10 cellular contexts compared by ENCODE assay signal in genomic region chr2:187174582-187174981, GRCh38.
DNase-seq lines count a peak whose midpoint lies in the region; ATAC-seq, FAIRE-seq and TF ChIP-seq lines count a peak whose summit lies in the region.
"Had no signal": no experiment of that assay in that cellular context is flagged by ENCODE, and none has a peak within 500 bp of the region (broad histone marks: within the 10 kb centered on the region; RNA-seq: fewer than 3 reads in every experiment).

No MANE protein-coding gene starts in this region.

- no peak for TF ChIP-seq POLR2A in GM12878 (IDR thresholded peaks at IDR 0.05; ENCODE audit: low read depth, low read length)

- TF ChIP-seq CTCF in GM12878 (IDR thresholded peaks at IDR 0.05 in 2 of 3, conservative IDR thresholded peaks at IDR 0.05 in 1 of 3; ENCODE audit: control insufficient read depth in 2 of 3, extremely low read depth in 1 of 3, insufficient read depth in 1 of 3, low read depth in 3 of 3, low read length in 3 of 3) (peak in 2 of 3 experiments; percentile 6 to 34; a peak in 2 of 6 replicates), neural progenitor cell (IDR thresholded peaks at IDR 0.05) (peak; percentile 49)

- no peak overlapping the region for H3K27ac ChIP-seq in Karpas-422 (ENCODE audit: low read length)
- H3K27ac ChIP-seq in GM12878 (ENCODE audit: control insufficient read depth, insufficient read depth) = no peak overlapping the region
- H3K27ac ChIP-seq in neural progenitor cell = no peak overlapping the region

- no peak for TF ChIP-seq EP300 in GM12878 (IDR thresholded peaks at IDR 0.05; ENCODE audit: borderline replicate concordance in 1 of 2, control insufficient read depth in 1 of 2, low read depth in 2 of 2, low read length in 2 of 2)

- FAIRE-seq in GM12878 (lab: Jason Lieb, UNC) = no peak
- FAIRE-seq: colon, TTC549 had no signal

- no peak overlapping the region for H2AFZ ChIP-seq in Karpas-422 (ENCODE audit: low read length)
- H2AFZ ChIP-seq in GM12878 (ENCODE audit: control insufficient read depth, low read depth, low read length) = no peak overlapping the region
- no peak overlapping the region for H2AFZ ChIP-seq in neural progenitor cell (replicated peaks)

- H3K27me3 ChIP-seq in Karpas-422 (ENCODE audit: low read length) (no peaks in the 10 kb centered on the region), GM12878 (replicated peaks in 1 of 2; ENCODE audit: control insufficient read depth in 2 of 2, insufficient read depth in 2 of 2, low read length in 1 of 2) (no peaks in the 10 kb centered on the region), neural progenitor cell (no peaks in the 10 kb centered on the region)

- H3K4me2 ChIP-seq in Karpas-422 (ENCODE audit: low read depth, low read length, poor library complexity, severe bottlenecking) = no peak overlapping the region
- H3K4me2 ChIP-seq in GM12878 (ENCODE audit: control insufficient read depth, insufficient read depth) = no peak overlapping the region
- no peak overlapping the region for H3K4me2 ChIP-seq in neural progenitor cell

- BruUV-seq in GM12878 (replicated peaks; lab: Mats Ljungman, UMichigan) = no TSS peak

- H3K4me1 ChIP-seq in Karpas-422 (ENCODE audit: low read length) (peaks cover under 1% of the 10 kb centered on the region; the same call in 1 of the 2 replicates), GM12878 (ENCODE audit: control insufficient read depth, insufficient read depth, low read length) (peaks cover 13% of the 10 kb centered on the region), neural progenitor cell (no peaks in the 10 kb centered on the region)

- H3K9me2 ChIP-seq in Karpas-422 (replicated peaks; ENCODE audit: insufficient read depth, low read length) = no peaks in the 10 kb centered on the region; the same call in 1 of the 2 replicates

- DNase-seq in ELR (ENCODE audit: low read depth) (peak; percentile 17), Karpas-422 (peak; percentile 65), GM12878 (ENCODE audit: low read depth, low spot score) (no peak), neural progenitor cell (ENCODE audit: low spot score) (no peak), kidney glomerular epithelial cell (lab: John Stamatoyannopoulos, UW) (no peak), islet precursor cell (no peak), superior temporal gyrus (ENCODE audit: extremely low spot score) (no peak), mesenteric fat pad (ENCODE audit: low spot score) (no peak)

- RAD21 ChIA-PET in GM12878 (lab: Charles Lee; ENCODE audit: unreplicated experiment) = no interaction called here

- no peaks in the 10 kb centered on the region for H3K36me3 ChIP-seq in Karpas-422 (ENCODE audit: insufficient read depth, low read length)
- H3K36me3 ChIP-seq in GM12878 (ENCODE audit: control insufficient read depth in 2 of 2, insufficient read depth in 2 of 2, low read length in 1 of 2) = no peaks in the 10 kb centered on the region
- no peaks in the 10 kb centered on the region for H3K36me3 ChIP-seq in neural progenitor cell

- H3K79me2 ChIP-seq in Karpas-422 (ENCODE audit: low read length) (no peaks in the 10 kb centered on the region), GM12878 (ENCODE audit: control insufficient read depth, insufficient read depth, low read length) (no peaks in the 10 kb centered on the region), neural progenitor cell (ENCODE audit: low read depth) (no peaks in the 10 kb centered on the region)

- SMC1A ChIA-PET in GM12878 (lab: Charles Lee; ENCODE audit: uncharacterized antibody, unreplicated experiment) = no interaction called here

- H3K9ac ChIP-seq in Karpas-422 (ENCODE audit: low read length) (no peak overlapping the region), GM12878 (ENCODE audit: control insufficient read depth, insufficient read depth, low read length) (no peak overlapping the region), neural progenitor cell (no peak overlapping the region)

- no peaks in the 10 kb centered on the region for H3K36me3 Mint-ChIP-seq in neural progenitor cell

- H3K27me3 Mint-ChIP-seq in neural progenitor cell (ENCODE audit: insufficient read depth, low read depth) = peaks cover 2% of the 10 kb centered on the region

- H3K9me3 ChIP-seq in Karpas-422 (ENCODE audit: low read length) (no peaks in the 10 kb centered on the region), GM12878 (replicated peaks; ENCODE audit: control insufficient read depth, insufficient read depth, low read length) (no peaks in the 10 kb centered on the region; the same call in 2 of the 3 replicates), neural progenitor cell (ENCODE audit: low read depth) (no peaks in the 10 kb centered on the region)

- H3K9me3 Mint-ChIP-seq in neural progenitor cell = peaks cover 12% of the 10 kb centered on the region

- H4K20me1 ChIP-seq in Karpas-422 (ENCODE audit: insufficient read depth, low read depth, low read length) (no peaks in the 10 kb centered on the region), GM12878 (ENCODE audit: control insufficient read depth, insufficient read depth) (no peaks in the 10 kb centered on the region), neural progenitor cell (ENCODE audit: low read depth) (no peaks in the 10 kb centered on the region)

- no peaks in the 10 kb centered on the region for H3F3A ChIP-seq in neural progenitor cell (ENCODE audit: low read depth)

- ATAC-seq in GM12878 = no peak

- no peak overlapping the region for H3K4me3 ChIP-seq in Karpas-422 (ENCODE audit: low read length)
- H3K4me3 ChIP-seq in GM12878 = no peak overlapping the region
- no peak overlapping the region for H3K4me3 ChIP-seq in neural progenitor cell

- H3K4me3 Mint-ChIP-seq in neural progenitor cell = no peak overlapping the region

- WGBS in GM12878 (ENCODE audit: insufficient coverage, insufficient replicate concordance, low lambda C conversion rate, missing lambda C conversion rate) = 100% methylated on average over 1 of the region's 1 CpG

- POLR2A ChIA-PET in GM12878 (lab: Charles Lee) = no interaction called here

- H3K4me1 Mint-ChIP-seq in neural progenitor cell = peaks cover 4% of the 10 kb centered on the region

- intact Hi-C loops in GM12878 (cut with micrococcal nuclease; ENCODE audit: unreplicated experiment) = no loop called here

- in situ Hi-C loops in GM12878 (cut with MboI) = no loop called here

- CTCF ChIA-PET in GM12878 (lab: Yijun Ruan, JAX) = no interaction called here

- no peak for TF ChIP-seq RAD21 in GM12878 (IDR thresholded peaks at IDR 0.05; ENCODE audit: insufficient read depth, low read depth, low read length)

- H3K27ac Mint-ChIP-seq in neural progenitor cell = no peak overlapping the region

TF ChIP-seq in GM12878, 131 proteins besides CTCF, POLR2A, EP300 and RAD21:
- TF ChIP-seq BHLHE40 (IDR thresholded peaks at IDR 0.05; ENCODE audit: borderline replicate concordance in 1 of 2, low read depth in 2 of 2, low read length in 1 of 2) = no peak
- TF ChIP-seq CUX1 (IDR thresholded peaks at IDR 0.05; ENCODE audit: insufficient replicate concordance, low read depth, low read length) = no peak
- TF ChIP-seq RBBP5 (conservative IDR thresholded peaks at IDR 0.05) = no peak

Comparison
In these comparisons a context has a peak if more than half of its experiments do, and no peak if none do; other contexts are left out.
1. DNase-seq: peak in ELR (single experiment) and Karpas-422 (single experiment); none in GM12878 (single experiment), neural progenitor cell (single experiment), kidney glomerular epithelial cell (single experiment), islet precursor cell (single experiment), superior temporal gyrus (single experiment) and mesenteric fat pad (single experiment).